In the genomic region with DNA sequence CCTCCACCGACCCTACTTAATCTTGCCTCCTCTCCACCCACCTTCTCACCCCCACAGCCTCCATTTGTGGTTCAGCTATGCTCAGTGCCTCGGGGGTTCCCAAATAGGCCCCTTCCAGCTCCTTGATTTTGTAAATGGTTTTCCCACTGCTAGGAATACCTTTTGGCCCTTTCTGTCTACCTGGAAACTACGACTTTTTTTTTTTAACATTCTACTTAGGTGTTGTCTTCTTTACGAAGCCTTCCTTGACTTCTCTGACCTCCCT, we compare ENCODE assay signal across 23 cellular contexts. TPM values are rescaled to one million over a fixed set of nuclear protein-coding genes. Genes with fewer than 3 reads are reported as not detected.
DNase-seq lines count a peak whose midpoint lies in the region; ATAC-seq and TF ChIP-seq lines count a peak whose summit lies in the region.
"Had no signal": no experiment of that assay in that cellular context is flagged by ENCODE, and none has a peak within 500 bp of the region (broad histone marks: within the 10 kb centered on the region; RNA-seq: fewer than 3 reads in every experiment).

No MANE protein-coding gene starts in this region.

- H3K27me3 Mint-ChIP-seq in IgD-negative memory B cell, result no peaks in the 10 kb centered on the region
- no peaks in the 10 kb centered on the region for H3K27me3 Mint-ChIP-seq in naive thymus-derived CD8-positive, alpha-beta T cell
- H3K27me3 Mint-ChIP-seq: activated CD4-positive, alpha-beta memory T cell treated with anti-CD3 and anti-CD28 coated beads, Interleukin-2, amount 10 ng/mL, durations not matched to agents 7 days and 5 days; CD4-positive, CD25-positive, alpha-beta regulatory T cell had no signal

- H3K27ac Mint-ChIP-seq in IgD-negative memory B cell, result peak overlapping the region in 2 of 3 donors; percentile 86 to 95
- H3K27ac Mint-ChIP-seq in naive thymus-derived CD8-positive, alpha-beta T cell, result peak overlapping the region in 7 of 10 donors; percentile 2 to 94 (median 80)
- H3K27ac Mint-ChIP-seq: activated CD4-positive, alpha-beta memory T cell treated with anti-CD3 and anti-CD28 coated beads, Interleukin-2, amount 10 ng/mL, durations not matched to agents 7 days and 5 days had no signal

- H3K4me3 ChIP-seq in BLaER1 (no peak overlapping the region), colonic mucosa (no peak overlapping the region), psoas muscle (no peak overlapping the region), foreskin fibroblast (ENCODE audit: low read depth in 1 of 2, low read length in 2 of 2) (no peak overlapping the region)
- H3K4me3 ChIP-seq: right atrium auricular region had no signal

- peaks cover 0 to 3% (median 2%) of the 10 kb centered on the region in 3 donors for H3K9me3 Mint-ChIP-seq in IgD-negative memory B cell
- H3K9me3 Mint-ChIP-seq in naive thymus-derived CD8-positive, alpha-beta T cell, result no peaks in the 10 kb centered on the region
- H3K9me3 Mint-ChIP-seq: activated CD4-positive, alpha-beta memory T cell treated with anti-CD3 and anti-CD28 coated beads, Interleukin-2, amount 10 ng/mL, durations not matched to agents 7 days and 5 days had no signal

- intact Hi-C loops in colonic mucosa (cut with DNase I) (no loop called here), psoas muscle (cut with DNase I) (no loop called here)

- H3K4me3 Mint-ChIP-seq in IgD-negative memory B cell, result peak overlapping the region in 2 of 4 donors; percentile 28 to 56
- H3K4me3 Mint-ChIP-seq in naive thymus-derived CD8-positive, alpha-beta T cell, result peak overlapping the region in 1 of 10 donors; percentile 36
- H3K4me3 Mint-ChIP-seq: activated CD4-positive, alpha-beta memory T cell treated with anti-CD3 and anti-CD28 coated beads, Interleukin-2, amount 10 ng/mL, durations not matched to agents 7 days and 5 days had no signal

- peak overlapping the region; percentile 82 for H3K4me2 ChIP-seq in BLaER1

- no peaks in the 10 kb centered on the region for H3K36me3 ChIP-seq in BLaER1
- H3K36me3 ChIP-seq in colonic mucosa, result no peaks in the 10 kb centered on the region
- H3K36me3 ChIP-seq in psoas muscle (ENCODE audit: insufficient read depth in 1 of 2, low read depth in 1 of 2), result peaks cover 0 to 9% of the 10 kb centered on the region in 2 donors
- H3K36me3 ChIP-seq: right atrium auricular region, WERI-Rb-1 had no signal

- H3K4me1 ChIP-seq in BLaER1 (peaks cover 83% of the 10 kb centered on the region), colonic mucosa (peaks cover 36% of the 10 kb centered on the region), psoas muscle (no peaks in the 10 kb centered on the region)

- DNase-seq in colonic mucosa (no peak), psoas muscle (no peak), foreskin fibroblast (no peak), SHP77 (lab: John Stamatoyannopoulos, UW) (no peak)
- DNase-seq in naive thymus-derived CD8-positive, alpha-beta T cell, result no peak
- DNase-seq: activated CD4-positive, alpha-beta memory T cell treated with anti-CD3 and anti-CD28 coated beads, Interleukin-2, amount 10 ng/mL, durations not matched to agents 7 days and 5 days; activated naive CD4-positive, alpha-beta T cell; activated T-cell treated with anti-CD3 and anti-CD28 coated beads for 4 hours; aorta; CD4-positive, CD25-positive, alpha-beta regulatory T cell; DMS153; GF-D8; IMR-90; NCI-H748 treated with DMSO at 0.1 percent for 48 hours; occipital lobe; OCI-M1; Right ventricle myocardium superior; stimulated activated CD8-positive, alpha-beta memory T cell treated with anti-CD3 and anti-CD28 coated beads, Interleukin-4, amount 100 ng/mL, for 48 hours; WERI-Rb-1 had no signal

- H4K20me1 ChIP-seq in BLaER1, result no peaks in the 10 kb centered on the region

- TF ChIP-seq CTCF in colonic mucosa (IDR thresholded peaks at IDR 0.05) (no peak), psoas muscle (IDR thresholded peaks at IDR 0.05) (no peak), foreskin fibroblast (IDR thresholded peaks at IDR 0.05; ENCODE audit: low read depth, low read length) (no peak)

- ATAC-seq in naive thymus-derived CD8-positive, alpha-beta T cell, result no peak
- ATAC-seq in psoas muscle, result no peak
- ATAC-seq in GM18498 (IDR thresholded peaks at IDR 0.05; ENCODE audit: unreplicated experiment), result no peak

- WGBS in psoas muscle, 3 donors, result 92 to 98% (median 93%) methylated on average over 4 of the region's 4 CpGs

- H3K9ac ChIP-seq in BLaER1 (no peak overlapping the region), colonic mucosa (ENCODE audit: low read depth in 2 of 2, low read length in 2 of 2) (peak overlapping the region in 1 of 2 donors; percentile 78)

- peaks cover 59 to 73% (median 62%) of the 10 kb centered on the region in 3 donors for H3K4me1 Mint-ChIP-seq in IgD-negative memory B cell
- peaks cover 30 to 82% (median 71%) of the 10 kb centered on the region in 4 donors for H3K4me1 Mint-ChIP-seq in naive thymus-derived CD8-positive, alpha-beta T cell

- POLR2A ChIA-PET in naive thymus-derived CD8-positive, alpha-beta T cell (lab: Charles Lee), result interaction anchor here (1.6 to 6.4 kb wide), 6 partner anchors 8 to 27 kb away, joined by 4 to 78 read pairs (median 14); a partner anchor contains a TSS

- peaks cover 4% of the 10 kb centered on the region for H3K36me3 Mint-ChIP-seq in IgD-negative memory B cell
- H3K36me3 Mint-ChIP-seq in naive thymus-derived CD8-positive, alpha-beta T cell, result no peaks in the 10 kb centered on the region
- H3K36me3 Mint-ChIP-seq: CD4-positive, CD25-positive, alpha-beta regulatory T cell had no signal

- H3K27ac ChIP-seq in BLaER1 (peak overlapping the region; percentile 83), colonic mucosa (peak overlapping the region; percentile 97), psoas muscle (no peak overlapping the region)
- H3K27ac ChIP-seq: right atrium auricular region, WERI-Rb-1 had no signal

- H3K27me3 ChIP-seq in BLaER1 (no peaks in the 10 kb centered on the region), colonic mucosa (no peaks in the 10 kb centered on the region), psoas muscle (ENCODE audit: insufficient read depth in 3 of 3, low read length in 2 of 3) (no peaks in the 10 kb centered on the region)
- H3K27me3 ChIP-seq: right atrium auricular region had no signal

- H3K9me3 ChIP-seq in BLaER1 (no peaks in the 10 kb centered on the region), colonic mucosa (no peaks in the 10 kb centered on the region), psoas muscle (no peaks in the 10 kb centered on the region)
- H3K9me3 ChIP-seq: right atrium auricular region had no signal

RNA-seq across cellular contexts. Expression of a gene that starts 27.2 kb away (rescaled TPM):
- polyA plus RNA-seq in IgD-negative memory B cell (319 TPM), psoas muscle (10 to 100 TPM in 1 of 3 donors, 1 to 10 TPM in 2; 7.6 to 10.2 (median 8.9) TPM)
- total RNA-seq in colonic mucosa (100 to 1,000 TPM; 397 to 463 TPM), psoas muscle (10 to 100 TPM; 11.3 to 19.7 (median 15.8) TPM)
- 100 to 1,000 TPM; 361 to 367 TPM for total RNA-seq in naive thymus-derived CD8-positive, alpha-beta T cell
- polyA plus RNA-seq in naive thymus-derived CD8-positive, alpha-beta T cell, result 100 to 1,000 TPM; 318 to 385 (median 341) TPM

Comparison
In these comparisons a context has a peak if more than half of its experiments do, and no peak if none do; other contexts are left out.
1. RNA of a gene that starts 27.2 kb away (total RNA-seq): 397 to 463 TPM in colonic mucosa and 361 to 367 TPM in naive thymus-derived CD8-positive, alpha-beta T cell; 11.3 to 19.7 TPM in psoas muscle; every median in the first group is over 10 times any median in the second.